In genomic region chr6:155630085-155630484, GRCh38 we compare ENCODE assay signal across 22 cellular contexts.
"Had no signal": no experiment of that assay in that cellular context is flagged by ENCODE, and none has a peak within 500 bp of the region (broad histone marks: within the 10 kb centered on the region; RNA-seq: fewer than 3 reads in every experiment).

No MANE protein-coding gene starts in this region.

- FAIRE-seq: endometrium had no signal

- H3K9me3 ChIP-seq: ovary, suprapubic skin, thyroid gland had no signal

- H3K79me2 ChIP-seq: hepatocyte had no signal

- H3K36me3 ChIP-seq: neural progenitor cell, ovary, suprapubic skin, thyroid gland had no signal

- H2AFZ ChIP-seq: hepatocyte, neural progenitor cell had no signal

- DNase-seq: cortex of kidney; dorsolateral prefrontal cortex; effector CD8-positive, alpha-beta T cell; foreskin keratinocyte; left colon; left ventricle myocardium superior; mesenchymal stem cell; midbrain; nucleus accumbens; ovary; right cardiac atrium; stimulated activated CD4-positive, alpha-beta T cell treated with anti-CD3 and anti-CD28 coated beads, Interleukin-2, amount 100 ng/mL, for 48 hours; stimulated activated naive CD8-positive, alpha-beta T cell treated with anti-CD3 and anti-CD28 coated beads, Interleukin-15, Interleukin-2, amounts not matched to agents 100 U/mL and 50 U/mL, for 24 hours; thyroid gland had no signal

- H3K4me2 ChIP-seq: hepatocyte, neural progenitor cell, smooth muscle cell had no signal

- H3K9ac ChIP-seq: neural progenitor cell had no signal

- H3K27ac ChIP-seq: dorsolateral prefrontal cortex, foreskin keratinocyte, hepatocyte, neural progenitor cell, ovary, suprapubic skin, thyroid gland had no signal

- H3K4me1 ChIP-seq: foreskin keratinocyte, neural progenitor cell, suprapubic skin, thyroid gland had no signal

- H3K27me3 ChIP-seq: dorsolateral prefrontal cortex, foreskin keratinocyte, hepatocyte, neural progenitor cell, ovary, suprapubic skin, thyroid gland had no signal

- ATAC-seq: esophagus mucosa; foreskin keratinocyte; left colon; left ventricle myocardium superior; natural killer cell treated with Interleukin-12 subunit alpha and Interleukin-12 subunit beta and Interleukin-15 and Interleukin-18, amount 100 ng/mL, for 72 hours; right cardiac atrium; stimulated activated naive CD8-positive, alpha-beta T cell treated with anti-CD3 and anti-CD28 coated beads, Interleukin-15, Interleukin-2, amounts not matched to agents 100 U/mL and 50 U/mL, for 24 hours had no signal

- H3K4me3 ChIP-seq: dorsolateral prefrontal cortex, hepatocyte, lung, neural progenitor cell, ovary, smooth muscle cell, suprapubic skin, thyroid gland had no signal
